10 cellular contexts compared by ENCODE assay signal in genomic region chr6:111724039-111724438, GRCh38.
DNase-seq lines count a peak whose midpoint lies in the region; ATAC-seq and FAIRE-seq lines count a peak whose summit lies in the region.
"Had no signal": no experiment of that assay in that cellular context is flagged by ENCODE, and none has a peak within 500 bp of the region (broad histone marks: within the 10 kb centered on the region; RNA-seq: fewer than 3 reads in every experiment).

No MANE protein-coding gene starts in this region.

- DNase-seq in activated effector memory CD4-positive, alpha-beta T cell treated with Interleukin-2 at 50 U/mL for 16 hours: no peak
- DNase-seq in HuH-7.5 (ENCODE audit: low spot score) (no peak), HTR-8/SVneo (ENCODE audit: insufficient read length, low spot score) (no peak), occipital lobe (lab: John Stamatoyannopoulos, UW) (no peak)
- DNase-seq: psoas muscle had no signal

- H3K9me3 Mint-ChIP-seq in activated naive CD8-positive, alpha-beta T cell (ENCODE audit: low read depth): no peaks in the 10 kb centered on the region

- no peak overlapping the region for H3K27ac ChIP-seq in BLaER1 treated with 17β-estradiol and CSF1 and Interleukin-3, amounts not matched to agents 10 nM and 100 nM
- H3K27ac ChIP-seq: psoas muscle had no signal

- H3K27ac Mint-ChIP-seq in activated naive CD8-positive, alpha-beta T cell: peak overlapping the region; percentile 90

- H3K9ac ChIP-seq in BLaER1 treated with 17β-estradiol and CSF1 and Interleukin-3, amounts not matched to agents 10 nM and 100 nM: no peak overlapping the region

- H3K4me1 Mint-ChIP-seq in activated naive CD8-positive, alpha-beta T cell (ENCODE audit: low read depth): peaks cover 84% of the 10 kb centered on the region

- peaks cover 23 to 43% (median 36%) of the 10 kb centered on the region in 10 experiments for H3K4me1 ChIP-seq in BLaER1 treated with 17β-estradiol and CSF1 and Interleukin-3, amounts not matched to agents 10 nM and 100 nM
- H3K4me1 ChIP-seq: psoas muscle had no signal

- peak overlapping the region; percentile 43 to 65 (median 60) for H3K4me2 ChIP-seq in BLaER1 treated with 17β-estradiol and CSF1 and Interleukin-3, amounts not matched to agents 10 nM and 100 nM

- H3K4me3 Mint-ChIP-seq in activated naive CD8-positive, alpha-beta T cell: peak overlapping the region; percentile 76

- H3K36me3 ChIP-seq in BLaER1 treated with 17β-estradiol and CSF1 and Interleukin-3, amounts not matched to agents 10 nM and 100 nM: peaks cover 15 to 42% (median 30%) of the 10 kb centered on the region in 11 experiments; a peak in 21 of 22 replicates

- H3K9me3 ChIP-seq in BLaER1 treated with 17β-estradiol and CSF1 and Interleukin-3, amounts not matched to agents 10 nM and 100 nM (replicated peaks in 1 of 11): peaks cover 0 to 7% (median 0%) of the 10 kb centered on the region in 11 experiments; a peak in 4 of 22 replicates
- H3K9me3 ChIP-seq: psoas muscle had no signal

- peak; percentile 35 for ATAC-seq in GM19395 (IDR thresholded peaks at IDR 0.05; ENCODE audit: unreplicated experiment)
- ATAC-seq in HG03060 (IDR thresholded peaks at IDR 0.05; ENCODE audit: low read depth, unreplicated experiment): peak; percentile 9
- ATAC-seq: psoas muscle had no signal

- no peak for FAIRE-seq in HTR-8/SVneo (lab: Jason Lieb, UNC)
- FAIRE-seq: bronchial epithelial cell had no signal

- no peaks in the 10 kb centered on the region for H3K27me3 ChIP-seq in BLaER1 treated with 17β-estradiol and CSF1 and Interleukin-3, amounts not matched to agents 10 nM and 100 nM

- peaks cover 6 to 80% (median 22%) of the 10 kb centered on the region in 11 experiments; a peak in 17 of 22 replicates for H4K20me1 ChIP-seq in BLaER1 treated with 17β-estradiol and CSF1 and Interleukin-3, amounts not matched to agents 10 nM and 100 nM

- no peak overlapping the region for H3K4me3 ChIP-seq in BLaER1 treated with 17β-estradiol and CSF1 and Interleukin-3, amounts not matched to agents 10 nM and 100 nM
- H3K4me3 ChIP-seq: psoas muscle had no signal

- H3K27me3 Mint-ChIP-seq in activated naive CD8-positive, alpha-beta T cell: no peaks in the 10 kb centered on the region

- H3K36me3 Mint-ChIP-seq in activated naive CD8-positive, alpha-beta T cell: peaks cover 30% of the 10 kb centered on the region
